8 cellular contexts compared by ENCODE assay signal in the genomic region with DNA sequence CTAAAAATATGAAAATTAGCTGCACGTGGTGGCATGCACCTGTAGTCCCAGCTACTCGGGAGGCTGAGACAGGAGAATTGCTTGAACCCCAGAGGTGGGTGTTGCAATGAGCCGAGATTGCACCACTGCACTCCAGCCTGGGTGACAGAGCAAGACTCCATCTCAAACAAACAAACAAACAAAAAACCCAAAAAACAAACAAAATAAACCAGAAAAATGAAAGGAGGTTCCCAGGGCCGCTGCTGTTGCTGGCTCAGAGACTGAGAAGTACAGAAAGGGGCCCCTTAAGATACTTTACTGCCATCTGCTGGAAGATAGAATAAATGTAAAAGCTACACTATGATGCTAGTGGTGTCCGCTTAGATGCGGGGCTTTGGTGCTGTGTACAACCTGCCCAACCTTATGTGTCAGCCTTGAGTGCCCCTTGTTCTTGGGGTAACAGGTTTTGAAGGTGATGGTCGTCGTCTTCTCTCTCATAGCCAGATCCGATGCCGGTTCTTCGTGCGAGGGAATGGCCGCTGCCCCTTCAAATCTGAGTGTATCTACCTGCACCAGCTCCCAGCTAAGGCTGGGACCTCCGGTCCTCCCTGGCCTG. TPM values are rescaled to one million over a fixed set of nuclear protein-coding genes. Genes with fewer than 3 reads are reported as not detected.
DNase-seq lines count a peak whose midpoint lies in the region; ATAC-seq, FAIRE-seq and TF ChIP-seq lines count a peak whose summit lies in the region.

No MANE protein-coding gene starts in this region.

- H3K4me2 ChIP-seq in osteoblast (ENCODE audit: insufficient read depth, low read length): peak overlapping the region; percentile 29

- H3K4me3 ChIP-seq in foreskin fibroblast (ENCODE audit: low read depth in 1 of 2, low read length in 2 of 2) (no peak overlapping the region), osteoblast (ENCODE audit: insufficient read depth, low read length) (no peak overlapping the region)

- H3K9me3 ChIP-seq in osteoblast (ENCODE audit: low read depth, low read length): no peaks in the 10 kb centered on the region

- TF ChIP-seq CTCF in foreskin fibroblast (IDR thresholded peaks at IDR 0.05; ENCODE audit: low read depth, low read length) (peak; percentile 39), osteoblast (IDR thresholded peaks at IDR 0.05; ENCODE audit: extremely low read depth, low read depth, low read length) (peak; percentile 67)

- no peaks in the 10 kb centered on the region for H3K79me2 ChIP-seq in osteoblast (ENCODE audit: insufficient read depth, low read length)

- peaks cover 21% of the 10 kb centered on the region for H3K4me1 ChIP-seq in osteoblast (ENCODE audit: insufficient read depth, low read length)

- H3K27ac ChIP-seq in osteoblast (ENCODE audit: low read depth, low read length): no peak overlapping the region

- H4K20me1 ChIP-seq in osteoblast (ENCODE audit: insufficient read depth, low read length): no peaks in the 10 kb centered on the region

- H3K36me3 ChIP-seq in osteoblast (ENCODE audit: insufficient read depth, low read length): no peaks in the 10 kb centered on the region

- no peak overlapping the region for H2AFZ ChIP-seq in osteoblast (ENCODE audit: low read length)

- peaks cover 4% of the 10 kb centered on the region for H3K27me3 ChIP-seq in osteoblast (ENCODE audit: insufficient read depth, low read length)

- no peak for FAIRE-seq in HTR-8/SVneo (lab: Jason Lieb, UNC)

- no peak for ATAC-seq in GM21447 (IDR thresholded peaks at IDR 0.05; ENCODE audit: unreplicated experiment)

- DNase-seq in activated CD8-positive, alpha-beta memory T cell treated with anti-CD3 and anti-CD28 coated beads for 24 hours: peak; percentile 74
- DNase-seq in activated CD8-positive, alpha-beta memory T cell treated with anti-CD3 and anti-CD28 coated beads, Interleukin-2, amount 50 U/mL, for 4 hours: no peak
- DNase-seq in HTR-8/SVneo (ENCODE audit: insufficient read length, low spot score) (peak; percentile 86), NCI-H748 treated with DMSO at 0.1 percent for 48 hours (lab: John Stamatoyannopoulos, UW) (peak; percentile 89), foreskin fibroblast (peak; percentile 40 to 81), osteoblast (ENCODE audit: insufficient read length, low spot score, missing footprints) (peak; percentile 95)
- DNase-seq in activated CD8-positive, alpha-beta memory T cell treated with anti-CD3 and anti-CD28 coated beads, Interleukin-2, amount 50 U/mL, for 48 hours: peak; percentile 58

RNA-seq across cellular contexts. Expression of a gene that starts 2.8 kb away (rescaled TPM):
- 13.8 and 16.6 TPM in 2 replicates for total RNA-seq in osteoblast

RNA-seq across cellular contexts. Expression of a gene that starts 18.8 kb away (rescaled TPM):
- 1,373 and 1,488 TPM in 2 replicates for total RNA-seq in osteoblast

RNA-seq across cellular contexts. Expression of a gene that starts 47.5 kb away (rescaled TPM):
- total RNA-seq in osteoblast: 10.9 and 11.2 TPM in 2 replicates
